16 cellular contexts compared by ENCODE assay signal in genomic region chr3:52846427-52846983, GRCh38. TPM values are rescaled to one million over a fixed set of nuclear protein-coding genes. Genes with fewer than 3 reads are reported as not detected.
A peak's percentile ranks its signal among the peaks of the same experiment; 100 is the strongest.
DNase-seq lines count a peak whose midpoint lies in the region; ATAC-seq and TF ChIP-seq lines count a peak whose summit lies in the region.
"Had no signal": no experiment of that assay in that cellular context is flagged by ENCODE, and none has a peak within 500 bp of the region (broad histone marks: within the 10 kb centered on the region; RNA-seq: fewer than 3 reads in every experiment).

No MANE protein-coding gene starts in this region.

- H3K27ac ChIP-seq in endodermal cell (ENCODE audit: low read depth, low read length) (peak overlapping the region; percentile 32), gastrocnemius medialis (peak overlapping the region; percentile 96 to 98 (median 97)), adrenal gland (peak overlapping the region in 1 of 5 donors; percentile 69)
- H3K27ac ChIP-seq: foreskin keratinocyte, RWPE1 had no signal

- H3K4me3 ChIP-seq in GM12865 (ENCODE audit: low read depth, low read length) = no peak overlapping the region
- no peak overlapping the region for H3K4me3 ChIP-seq in endodermal cell (ENCODE audit: low read length)
- no peak overlapping the region for H3K4me3 ChIP-seq in gastrocnemius medialis
- H3K4me3 ChIP-seq in adrenal gland = no peak overlapping the region

- no peak for ATAC-seq in gastrocnemius medialis
- ATAC-seq: activated CD4-positive, alpha-beta T cell treated with anti-CD3 and anti-CD28 coated beads for 36 hours; stimulated activated effector memory CD8-positive, alpha-beta T cell treated with anti-CD3 and anti-CD28 coated beads, Interleukin-12 subunit alpha, Interleukin-12 subunit beta, amount 100 ng/mL, for 72 hours had no signal

- WGBS in endodermal cell (ENCODE audit: insufficient coverage in 1 of 2, insufficient read length in 1 of 2), 2 experiments = 90 to 92% methylated on average over 14 to 16 of the region's 16 CpGs
- 73 to 84% (median 78%) methylated on average over 16 of the region's 16 CpGs for WGBS in adrenal gland, 4 donors

- H3K9me3 Mint-ChIP-seq in endodermal cell = no peaks in the 10 kb centered on the region
- H3K9me3 Mint-ChIP-seq: CD4-positive, alpha-beta memory T cell; stimulated activated effector memory CD8-positive, alpha-beta T cell treated with anti-CD3 and anti-CD28 coated beads, Interleukin-12 subunit alpha, Interleukin-12 subunit beta, amount 100 ng/mL, for 72 hours; T-helper 1 cell treated with Interleukin-12 subunit alpha and Interleukin-12 subunit beta and Interleukin-4 antibody, amounts not matched to agents 30 μg/mL and 1 μg/mL, for 36 hours had no signal

- peaks cover 17% of the 10 kb centered on the region for H3K36me3 Mint-ChIP-seq in endodermal cell (ENCODE audit: low read depth)

- no peak overlapping the region for H3K4me3 Mint-ChIP-seq in endodermal cell
- H3K4me3 Mint-ChIP-seq: activated CD4-positive, alpha-beta T cell treated with anti-CD3 and anti-CD28 coated beads for 36 hours; CD4-positive, alpha-beta memory T cell; stimulated activated effector memory CD8-positive, alpha-beta T cell treated with anti-CD3 and anti-CD28 coated beads, Interleukin-12 subunit alpha, Interleukin-12 subunit beta, amount 100 ng/mL, for 72 hours; T-helper 1 cell treated with Interleukin-12 subunit alpha and Interleukin-12 subunit beta and Interleukin-4 antibody, amounts not matched to agents 30 μg/mL and 1 μg/mL, for 36 hours had no signal

- DNase-seq in GM12865 (ENCODE audit: low read depth) (peak; percentile 33), Kasumi-1 (lab: John Stamatoyannopoulos, UW) (peak; percentile 16 to 22), endodermal cell (no peak), gastrocnemius medialis (no peak), head of caudate nucleus (no peak), adrenal gland (no peak)
- no peak for DNase-seq in stimulated activated CD4-positive, alpha-beta T cell treated with anti-CD3 and anti-CD28 coated beads, Interleukin-2, amount 100 ng/mL, for 24 hours
- DNase-seq: foreskin keratinocyte; GDM1; stimulated activated CD4-positive, alpha-beta T cell treated with anti-CD3 and anti-CD28 coated beads, Interleukin-4, amount 100 ng/mL, for 24 hours had no signal

- H3K27ac Mint-ChIP-seq in endodermal cell = no peak overlapping the region
- H3K27ac Mint-ChIP-seq: activated CD4-positive, alpha-beta T cell treated with anti-CD3 and anti-CD28 coated beads for 36 hours; stimulated activated effector memory CD8-positive, alpha-beta T cell treated with anti-CD3 and anti-CD28 coated beads, Interleukin-12 subunit alpha, Interleukin-12 subunit beta, amount 100 ng/mL, for 72 hours; T-helper 1 cell treated with Interleukin-12 subunit alpha and Interleukin-12 subunit beta and Interleukin-4 antibody, amounts not matched to agents 30 μg/mL and 1 μg/mL, for 36 hours had no signal

- H3K27me3 Mint-ChIP-seq in endodermal cell (ENCODE audit: insufficient read depth) = no peaks in the 10 kb centered on the region
- H3K27me3 Mint-ChIP-seq: activated CD4-positive, alpha-beta T cell treated with anti-CD3 and anti-CD28 coated beads for 36 hours; CD4-positive, alpha-beta memory T cell had no signal

- TF ChIP-seq CTCF in GM12865 (IDR thresholded peaks at IDR 0.05; ENCODE audit: insufficient read depth, low read depth, low read length, missing control alignments) (no peak), endodermal cell (conservative IDR thresholded peaks at IDR 0.05) (no peak), gastrocnemius medialis (IDR thresholded peaks at IDR 0.05 in 4 of 5, conservative IDR thresholded peaks at IDR 0.05 in 1 of 5) (no peak), adrenal gland (IDR thresholded peaks at IDR 0.05) (no peak)

- no peak overlapping the region for H3K9ac ChIP-seq in endodermal cell (ENCODE audit: extremely low read depth, low read length, poor library complexity, severe bottlenecking)

- H3K4me1 Mint-ChIP-seq in endodermal cell = no peaks in the 10 kb centered on the region

- H3K36me3 ChIP-seq in endodermal cell (ENCODE audit: control insufficient read depth, insufficient read depth, low read length) (peaks cover 6% of the 10 kb centered on the region), gastrocnemius medialis (no peaks in the 10 kb centered on the region), adrenal gland (replicated peaks in 1 of 2) (peaks cover 0 to 33% of the 10 kb centered on the region in 2 donors)

- intact Hi-C loops in gastrocnemius medialis (cut with DNase I; ENCODE audit: low total_unique reads) = loop anchor here (5.0 to 10.0 kb wide), 3 partner anchors 286 to 612 kb away; partner anchors contain the start of genes NISCH, RFT1, TNNC1 and TWF2
- intact Hi-C loops in head of caudate nucleus (cut with DNase I) = loop anchor here (10.0 kb wide), 1 partner anchor 228 kb away; no protein-coding TSS in a partner anchor
- intact Hi-C loops in adrenal gland (cut with DNase I) = loop anchor here in 1 of 2 donors (5.0 kb wide), 1 partner anchor 86 kb away; no protein-coding TSS in a partner anchor

- TF ChIP-seq POLR2A in gastrocnemius medialis (IDR thresholded peaks at IDR 0.05) (no peak), adrenal gland (IDR thresholded peaks at IDR 0.05) (no peak)

- no peaks in the 10 kb centered on the region for H3K27me3 ChIP-seq in endodermal cell (ENCODE audit: control insufficient read depth, insufficient read depth, low read length, poor library complexity, severe bottlenecking)
- no peaks in the 10 kb centered on the region for H3K27me3 ChIP-seq in gastrocnemius medialis
- H3K27me3 ChIP-seq in adrenal gland = no peaks in the 10 kb centered on the region
- H3K27me3 ChIP-seq: foreskin keratinocyte had no signal

- H3K9me3 ChIP-seq in endodermal cell (ENCODE audit: control insufficient read depth, low read length) (no peaks in the 10 kb centered on the region), gastrocnemius medialis (no peaks in the 10 kb centered on the region), adrenal gland (replicated peaks in 1 of 3) (no peaks in the 10 kb centered on the region)

- in situ Hi-C loops in gastrocnemius medialis (cut with MboI; ENCODE audit: low sequenced_read_pairs in 4 of 4) = no loop called here

- H3K4me1 ChIP-seq in endodermal cell (ENCODE audit: control insufficient read depth, insufficient read depth, low read length) = no peaks in the 10 kb centered on the region
- peaks cover 78 to 80% of the 10 kb centered on the region in 2 donors for H3K4me1 ChIP-seq in gastrocnemius medialis
- peaks cover 5 to 23% of the 10 kb centered on the region in 2 donors for H3K4me1 ChIP-seq in adrenal gland (replicated peaks in 1 of 2)
- H3K4me1 ChIP-seq: foreskin keratinocyte had no signal

RNA-seq across cellular contexts. Expression of gene MUSTN1, which starts 11.7 kb away (rescaled TPM):
- 1 to 10 TPM; 3.2 to 4.2 TPM for total RNA-seq in endodermal cell
- 22.5 TPM for polyA plus RNA-seq in endodermal cell (2013, experiment 1 of 2)
- polyA plus RNA-seq in endodermal cell (2013, experiment 2 of 2) = 20.6 TPM
- 1,000 to 10,000 TPM in 1 of 4 donors, 100 to 1,000 TPM in 3; 218 to 2,149 (median 412) TPM for total RNA-seq in gastrocnemius medialis
- total RNA-seq in adrenal gland = 1 to 10 TPM in 3 of 8 donors, under 1 TPM in 1, not detected in 4; 0.50 to 6.5 (median 2.2) TPM
- 100 to 1,000 TPM in 1 of 3 donors, 10 to 100 TPM in 1, 1 to 10 TPM in 1; 1.4 to 128 (median 79.3) TPM for polyA plus RNA-seq in adrenal gland
- total RNA-seq: HT-29 had no signal
- polyA plus RNA-seq: CD4-positive, alpha-beta memory T cell had no signal

RNA-seq across cellular contexts. Expression of gene ITIH4, which starts 16.0 kb away (rescaled TPM):
- 1 to 10 TPM; 6.0 to 6.2 TPM for total RNA-seq in endodermal cell
- 4.1 TPM for polyA plus RNA-seq in endodermal cell (2013, experiment 1 of 2)
- 4.8 TPM for polyA plus RNA-seq in endodermal cell (2013, experiment 2 of 2)
- 10 to 100 TPM in 3 of 4 donors, 1 to 10 TPM in 1; 3.5 to 20.4 (median 12.7) TPM for total RNA-seq in gastrocnemius medialis
- 100 to 1,000 TPM in 2 of 8 donors, 10 to 100 TPM in 6; 17.2 to 221 (median 45.5) TPM for total RNA-seq in adrenal gland
- 10 to 100 TPM; 10.6 to 71.6 (median 70.7) TPM for polyA plus RNA-seq in adrenal gland
- total RNA-seq: HT-29 had no signal

RNA-seq across cellular contexts. Expression of gene STIMATE, which starts 50.8 kb away (rescaled TPM):
- 10 to 100 TPM; 20.3 to 23.7 TPM for total RNA-seq in endodermal cell
- polyA plus RNA-seq in endodermal cell (2013, experiment 1 of 2) = 18.3 TPM
- 15.9 TPM for polyA plus RNA-seq in endodermal cell (2013, experiment 2 of 2)
- 10 to 100 TPM; 20.6 to 64.6 (median 27.8) TPM for total RNA-seq in gastrocnemius medialis
- total RNA-seq in adrenal gland = 10 to 100 TPM; 16.4 to 42.8 (median 22.2) TPM
- 10 to 100 TPM; 15.4 to 28.2 (median 25.7) TPM for polyA plus RNA-seq in adrenal gland

RNA-seq across cellular contexts. Expression of gene ITIH3, which starts 51.9 kb away (rescaled TPM):
- not detected for total RNA-seq in endodermal cell
- polyA plus RNA-seq in endodermal cell (2013, experiment 1 of 2) = 0.36 TPM
- polyA plus RNA-seq in endodermal cell (2013, experiment 2 of 2) = 0.41 TPM
- total RNA-seq in gastrocnemius medialis = 1 to 10 TPM in 2 of 4 donors, under 1 TPM in 2; 0.66 to 3.1 (median 1.5) TPM
- 10 to 100 TPM in 1 of 8 donors, 1 to 10 TPM in 6, under 1 TPM in 1; 0.18 to 31.7 (median 2.2) TPM for total RNA-seq in adrenal gland
- polyA plus RNA-seq in adrenal gland = 1 to 10 TPM in 2 of 3 donors, under 1 TPM in 1; 0.97 to 9.2 (median 4.6) TPM
- total RNA-seq: activated CD4-positive, alpha-beta T cell treated with anti-CD3 and anti-CD28 coated beads for 36 hours; CD4-positive, alpha-beta memory T cell; foreskin keratinocyte; HT-29 had no signal
- polyA plus RNA-seq: CD4-positive, alpha-beta memory T cell; foreskin keratinocyte had no signal

Comparison
In these comparisons a context has a peak if more than half of its experiments do, and no peak if none do; other contexts are left out.
1. DNase-seq: peak in GM12865 (single experiment) and Kasumi-1 (2 of 2); none in endodermal cell (single experiment), gastrocnemius medialis (0 of 2), head of caudate nucleus (0 of 42), adrenal gland (0 of 7) and stimulated activated CD4-positive, alpha-beta T cell treated with anti-CD3 and anti-CD28 coated beads, Interleukin-2, amount 100 ng/mL, for 24 hours (0 of 2).
2. RNA of gene MUSTN1, which starts 11.7 kb away (total RNA-seq): 218 to 2,149 TPM in gastrocnemius medialis; 3.2 to 4.2 TPM in endodermal cell and 0.50 to 6.5 TPM in adrenal gland; every median in the first group is over 10 times any median in the second.